Comparison of ENCODE assay signal across 14 cellular contexts in genomic region chr10:118752401-118752800, GRCh38. TPM values are rescaled to one million over a fixed set of nuclear protein-coding genes. Genes with fewer than 3 reads are reported as not detected.
DNase-seq lines count a peak whose midpoint lies in the region; ATAC-seq, FAIRE-seq and TF ChIP-seq lines count a peak whose summit lies in the region.
"Had no signal": no experiment of that assay in that cellular context is flagged by ENCODE, and none has a peak within 500 bp of the region (broad histone marks: within the 10 kb centered on the region; RNA-seq: fewer than 3 reads in every experiment).

No MANE protein-coding gene starts in this region.

- H3K27ac ChIP-seq in HepG2 (ENCODE audit: extremely low read length, insufficient read depth, low read length) (no peak overlapping the region), right lobe of liver (no peak overlapping the region)
- H3K27ac ChIP-seq: thoracic aorta had no signal

- no peak overlapping the region for H3K27ac Mint-ChIP-seq in WTC11

- DNase-seq in HepG2 (ENCODE audit: low spot score), result no peak
- DNase-seq in right lobe of liver, result no peak
- DNase-seq in WTC11 (ENCODE audit: low spot score), result no peak
- DNase-seq in GM20000 (ENCODE audit: low spot score), result no peak
- DNase-seq in stimulated activated CD4-positive, alpha-beta T cell treated with anti-CD3 and anti-CD28 coated beads, Interleukin-1b, Interleukin-23, amount 100 ng/mL, for 48 hours, result no peak
- DNase-seq: amniotic stem cell; mucosa of descending colon; NCI-H1436 treated with DMSO at 0.1 percent for 48 hours; stimulated activated CD4-positive, alpha-beta T cell treated with anti-CD3 and anti-CD28 coated beads, Interleukin-4, amount 100 ng/mL, for 1 hour had no signal

- WGBS in HepG2 (ENCODE audit: low lambda C conversion rate), result 88% methylated on average over 3 of the region's 3 CpGs
- WGBS in right lobe of liver (ENCODE audit: insufficient coverage, low coverage, low lambda C conversion rate, missing lambda C conversion rate), result 90% methylated on average over 3 of the region's 3 CpGs

- no peak overlapping the region for H2AFZ ChIP-seq in HepG2 (ENCODE audit: low read length)

- peaks cover 38% of the 10 kb centered on the region for H3K4me1 ChIP-seq in HepG2 (ENCODE audit: insufficient read depth, low read length)
- peaks cover 0 to 19% (median 8%) of the 10 kb centered on the region in 4 donors for H3K4me1 ChIP-seq in right lobe of liver

- no peak for TF ChIP-seq EP300 in HepG2 (IDR thresholded peaks at IDR 0.05; ENCODE audit: low read depth in 2 of 2, low read length in 2 of 2)
- no peak for TF ChIP-seq EP300 in HepG2 (CRISPR knock-in tag; IDR thresholded peaks at IDR 0.05; ENCODE audit: borderline replicate concordance)

- peaks cover 70% of the 10 kb centered on the region for H3K79me2 ChIP-seq in HepG2 (ENCODE audit: insufficient read depth, low read length)

- no TSS peak for BruUV-seq in HepG2 (replicated peaks; lab: Mats Ljungman, UMichigan)

- H3K9me3 Mint-ChIP-seq in WTC11, result no peaks in the 10 kb centered on the region

- CTCF ChIA-PET in HepG2 (lab: Yijun Ruan, JAX; ENCODE audit: low intra/inter-chr PET ratio, low total read pairs), result no interaction called here
- CTCF ChIA-PET in WTC11 (lab: Charles Lee), result no interaction called here

- no peak for FAIRE-seq in HepG2 (lab: Jason Lieb, UNC)
- FAIRE-seq: frontal cortex had no signal

- H3K4me1 Mint-ChIP-seq in WTC11, result peaks cover 32% of the 10 kb centered on the region

- H3K27me3 ChIP-seq in HepG2 (ENCODE audit: control insufficient read depth in 1 of 2, insufficient read depth in 2 of 2, low read length in 2 of 2) (no peaks in the 10 kb centered on the region; a peak in 1 of 5 replicates), right lobe of liver (no peaks in the 10 kb centered on the region)

- H3K9ac ChIP-seq in HepG2 (ENCODE audit: insufficient read depth, low read depth, low read length), result peak overlapping the region; percentile 83

- intact Hi-C loops in HepG2 (cut with micrococcal nuclease; ENCODE audit: unreplicated experiment), result loop anchor here (10.0 kb wide), 2 partner anchors 272 to 412 kb away; partner anchors contain the start of genes NANOS1 and SFXN4
- intact Hi-C loops in right lobe of liver (cut with DNase I), result no loop called here

- in situ Hi-C loops in HepG2 (cut with HindIII; ENCODE audit: extremely low pct_ligation_motif_present, low pct_unique_long_range_greater_than_20kb), result no loop called here

- H3K4me2 ChIP-seq in HepG2 (ENCODE audit: low read depth, low read length), result peak overlapping the region; percentile 90

- peaks cover 34% of the 10 kb centered on the region for H4K20me1 ChIP-seq in HepG2 (ENCODE audit: insufficient read depth, low read length)

- H3K27me3 Mint-ChIP-seq in WTC11 (ENCODE audit: low read depth), result peaks cover 17% of the 10 kb centered on the region

- no peaks in the 10 kb centered on the region for H3K9me3 ChIP-seq in HepG2 (ENCODE audit: low read length)
- H3K9me3 ChIP-seq in right lobe of liver, result no peaks in the 10 kb centered on the region
- H3K9me3 ChIP-seq: mucosa of descending colon, thoracic aorta had no signal

- peak overlapping the region; percentile 93 for H3K4me3 Mint-ChIP-seq in WTC11

- peak overlapping the region in 2 of 3 experiments; percentile 86 to 93; a peak in 2 of 6 replicates for H3K4me3 ChIP-seq in HepG2 (replicated peaks in 1 of 3; ENCODE audit: insufficient read depth in 1 of 3, low read depth in 2 of 3, low read length in 3 of 3)
- H3K4me3 ChIP-seq in right lobe of liver, result no peak overlapping the region
- H3K4me3 ChIP-seq in iPS-11a (ENCODE audit: low read depth, low read length), result peak overlapping the region; percentile 94
- H3K4me3 ChIP-seq: mucosa of descending colon had no signal

- no peak for TF ChIP-seq RAD21 in HepG2 (CRISPR knock-in tag; IDR thresholded peaks at IDR 0.05)

- peaks cover 1 to 11% of the 10 kb centered on the region in 2 experiments; a peak in 3 of 5 replicates for H3K36me3 ChIP-seq in HepG2 (replicated peaks in 1 of 2; ENCODE audit: control insufficient read depth in 1 of 2, insufficient read depth in 2 of 2, low read length in 2 of 2)
- H3K36me3 ChIP-seq in right lobe of liver, result no peaks in the 10 kb centered on the region
- H3K36me3 ChIP-seq: thoracic aorta had no signal

- H3K36me3 Mint-ChIP-seq in WTC11, result peaks cover 14% of the 10 kb centered on the region

- TF ChIP-seq POLR2A in HepG2 (IDR thresholded peaks at IDR 0.05; ENCODE audit: insufficient read depth in 1 of 2, low read depth in 2 of 2, low read length in 2 of 2), result no peak
- TF ChIP-seq POLR2A in right lobe of liver (IDR thresholded peaks at IDR 0.05), result no peak

- POLR2A ChIA-PET in HepG2 (lab: Yijun Ruan, JAX) (no interaction called here), WTC11 (lab: Charles Lee) (no interaction called here)

- no peak for TF ChIP-seq CTCF in HepG2 (CRISPR knock-in tag; IDR thresholded peaks at IDR 0.05)
- TF ChIP-seq CTCF in right lobe of liver (IDR thresholded peaks at IDR 0.05), result no peak
- no peak for TF ChIP-seq CTCF in WTC11 (IDR thresholded peaks at IDR 0.05)
- no peak for TF ChIP-seq CTCF in GM20000 (IDR thresholded peaks at IDR 0.05; ENCODE audit: extremely low read depth, missing control alignments)

- ATAC-seq in HepG2 (no peak), right lobe of liver (no peak), WTC11 (no peak), GM21526 (IDR thresholded peaks at IDR 0.05; ENCODE audit: low FRiP score, unreplicated experiment) (no peak), GM19397 (IDR thresholded peaks at IDR 0.05; ENCODE audit: unreplicated experiment) (no peak)
- ATAC-seq: mucosa of descending colon had no signal

TF ChIP-seq in HepG2, 621 proteins besides CTCF, POLR2A, EP300 and RAD21 (continues in another document):
- no peak for TF ChIP-seq SRSF1 (optimal IDR thresholded peaks at IDR 0.05; ENCODE audit: low read depth, low read length)
- TF ChIP-seq ZNF235 (CRISPR knock-in tag; IDR thresholded peaks at IDR 0.05; ENCODE audit: borderline replicate concordance), result no peak

TF ChIP-seq in WTC11, 78 proteins besides CTCF, POLR2A, EP300 and RAD21 (continues in another document):
- TF ChIP-seq ZBTB21 (CRISPR knock-in tag; IDR thresholded peaks at IDR 0.05; ENCODE audit: borderline replicate concordance) (no peak), SMAD3 (CRISPR knock-in tag; IDR thresholded peaks at IDR 0.05; ENCODE audit: borderline replicate concordance) (no peak), CREB1 (CRISPR knock-in tag; IDR thresholded peaks at IDR 0.05) (no peak), NR3C1 (CRISPR knock-in tag; conservative IDR thresholded peaks at IDR 0.05; ENCODE audit: low read depth) (no peak), USF1 (CRISPR knock-in tag; IDR thresholded peaks at IDR 0.05) (no peak), ATF2 (CRISPR knock-in tag; IDR thresholded peaks at IDR 0.05; ENCODE audit: borderline replicate concordance, low read depth) (no peak), ATF1 (CRISPR knock-in tag; IDR thresholded peaks at IDR 0.05) (no peak), OVOL2 (CRISPR knock-in tag; IDR thresholded peaks at IDR 0.05; ENCODE audit: borderline replicate concordance) (no peak)

RNA-seq across cellular contexts. Expression of gene CACUL1, which starts 2.4 kb away (rescaled TPM):
- total RNA-seq in HepG2 (2016; rRNA removed; fragmentation: Illumina TruSeq; extraction: Trizol) (31.0 and 43.6 TPM in 2 replicates), right lobe of liver (10 to 100 TPM; 15.5 to 26.4 (median 17.8) TPM), WTC11 (2021) (37.1 to 41.5 TPM (median 38.4 TPM) in 3 replicates)
- total RNA-seq in HepG2 (2016; cell fraction: cytosol; rRNA removed; fragmentation: Illumina TruSeq; extraction: Trizol; ENCODE audit: low read depth), result 9.3 and 13.6 TPM in 2 replicates
- total RNA-seq in HepG2 (2016; cell fraction: insoluble cytoplasmic fraction; rRNA removed; fragmentation: Illumina TruSeq; extraction: Trizol), result 29.9 and 40.9 TPM in 2 replicates
- total RNA-seq in HepG2 (2016; cell fraction: membrane; rRNA removed; fragmentation: Illumina TruSeq; extraction: Trizol), result 23.6 and 25.5 TPM in 2 replicates
- 35.3 and 37.2 TPM in 2 replicates for total RNA-seq in HepG2 (2016; cell fraction: nucleus; rRNA removed; fragmentation: Illumina TruSeq; extraction: Trizol)
- polyA plus RNA-seq in HepG2 (2011; rRNA removed), result 10.6 and 14.2 TPM in 2 replicates
- polyA plus RNA-seq in HepG2 (2011; cell fraction: cytosol; rRNA removed), result 3.9 and 5.9 TPM in 2 replicates
- 6.9 and 7.8 TPM in 2 replicates for polyA plus RNA-seq in HepG2 (2011; cell fraction: nucleus; rRNA removed)
- 8.3 and 12.1 TPM in 2 replicates for polyA plus RNA-seq in HepG2 (2012)
- polyA plus RNA-seq in HepG2 (2016; cell fraction: cytosol; fragmentation: Illumina TruSeq; extraction: Trizol; ENCODE audit: low read depth), result 2.5 and 3.3 TPM in 2 replicates
- polyA plus RNA-seq in HepG2 (2016; cell fraction: insoluble cytoplasmic fraction; fragmentation: Illumina TruSeq; extraction: Trizol; ENCODE audit: low read depth), result 18.3 and 18.5 TPM in 2 replicates
- polyA plus RNA-seq in HepG2 (2016; cell fraction: membrane; fragmentation: Illumina TruSeq; extraction: Trizol; ENCODE audit: low read depth), result 7.7 and 8.5 TPM in 2 replicates
- polyA plus RNA-seq in HepG2 (2016; cell fraction: nucleus; fragmentation: Illumina TruSeq; extraction: Trizol; ENCODE audit: insufficient read depth, low read depth), result 15.3 and 21.2 TPM in 2 replicates
- 11.8 and 27.1 TPM in 2 replicates for polyA minus RNA-seq in HepG2 (2011; rRNA and poly(A)+ RNA removed; ENCODE audit: low replicate concordance)
- 18.8 and 27.1 TPM in 2 replicates for polyA minus RNA-seq in HepG2 (2011; cell fraction: cytosol; rRNA and poly(A)+ RNA removed)
- polyA minus RNA-seq in HepG2 (2011; cell fraction: nucleus; rRNA and poly(A)+ RNA removed), result 35.0 and 37.0 TPM in 2 replicates

Comparison
In these comparisons a context has a peak if more than half of its experiments do, and no peak if none do; other contexts are left out.
1. H3K4me3 ChIP-seq: peak in HepG2 (2 of 3) and iPS-11a (single experiment); none in right lobe of liver (0 of 3).